ENCODE assay signal across 1 cellular context in the genomic region with DNA sequence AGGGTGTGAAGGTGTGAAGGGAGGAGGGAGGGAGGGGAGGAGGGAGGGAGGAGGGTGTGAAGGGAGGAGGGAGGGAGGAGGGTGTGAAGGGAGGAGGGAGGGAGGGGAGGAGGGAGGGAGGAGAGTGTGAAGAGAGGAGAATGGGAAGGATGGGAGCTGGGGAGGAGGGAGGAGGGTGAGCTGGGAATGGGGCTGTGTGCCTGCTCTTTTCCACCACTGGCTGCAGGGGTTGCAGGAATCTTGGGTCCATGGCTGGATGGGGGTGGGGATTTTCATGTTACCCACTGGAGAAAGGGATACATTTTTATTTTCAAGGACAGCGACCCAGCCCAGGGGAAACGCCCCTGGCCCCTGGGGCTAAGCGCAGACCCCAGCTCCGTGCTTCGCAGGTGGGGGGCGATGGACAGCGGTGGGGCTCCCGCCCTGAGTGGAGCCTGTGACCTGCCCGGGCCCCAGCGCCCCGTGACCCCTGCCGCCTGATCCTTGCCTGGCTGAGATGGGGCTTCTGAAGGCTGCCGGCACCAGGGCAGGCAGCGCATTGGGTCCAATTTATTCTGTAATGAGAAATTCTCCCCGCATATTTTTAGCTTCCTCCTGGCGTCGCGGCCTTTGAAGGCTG.
TF ChIP-seq lines count a peak whose summit lies in the region.

No MANE protein-coding gene starts in this region.

TF ChIP-seq in liver, 16 proteins besides CTCF, POLR2A, EP300 and RAD21 (continued from another document):
- TF ChIP-seq, protein P1, sequence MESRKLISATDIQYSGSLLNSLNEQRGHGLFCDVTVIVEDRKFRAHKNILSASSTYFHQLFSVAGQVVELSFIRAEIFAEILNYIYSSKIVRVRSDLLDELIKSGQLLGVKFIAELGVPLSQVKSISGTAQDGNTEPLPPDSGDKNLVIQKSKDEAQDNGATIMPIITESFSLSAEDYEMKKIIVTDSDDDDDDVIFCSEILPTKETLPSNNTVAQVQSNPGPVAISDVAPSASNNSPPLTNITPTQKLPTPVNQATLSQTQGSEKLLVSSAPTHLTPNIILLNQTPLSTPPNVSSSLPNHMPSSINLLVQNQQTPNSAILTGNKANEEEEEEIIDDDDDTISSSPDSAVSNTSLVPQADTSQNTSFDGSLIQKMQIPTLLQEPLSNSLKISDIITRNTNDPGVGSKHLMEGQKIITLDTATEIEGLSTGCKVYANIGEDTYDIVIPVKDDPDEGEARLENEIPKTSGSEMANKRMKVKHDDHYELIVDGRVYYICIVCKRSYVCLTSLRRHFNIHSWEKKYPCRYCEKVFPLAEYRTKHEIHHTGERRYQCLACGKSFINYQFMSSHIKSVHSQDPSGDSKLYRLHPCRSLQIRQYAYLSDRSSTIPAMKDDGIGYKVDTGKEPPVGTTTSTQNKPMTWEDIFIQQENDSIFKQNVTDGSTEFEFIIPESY (IDR thresholded peaks at IDR 0.05) = no peak
- no peak for TF ChIP-seq RXRA (IDR thresholded peaks at IDR 0.05)
- no peak for TF ChIP-seq FOXA2 (IDR thresholded peaks at IDR 0.05)
- TF ChIP-seq, protein P2, sequence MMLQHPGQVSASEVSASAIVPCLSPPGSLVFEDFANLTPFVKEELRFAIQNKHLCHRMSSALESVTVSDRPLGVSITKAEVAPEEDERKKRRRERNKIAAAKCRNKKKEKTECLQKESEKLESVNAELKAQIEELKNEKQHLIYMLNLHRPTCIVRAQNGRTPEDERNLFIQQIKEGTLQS (IDR thresholded peaks at IDR 0.05) = no peak
- TF ChIP-seq, protein P3, sequence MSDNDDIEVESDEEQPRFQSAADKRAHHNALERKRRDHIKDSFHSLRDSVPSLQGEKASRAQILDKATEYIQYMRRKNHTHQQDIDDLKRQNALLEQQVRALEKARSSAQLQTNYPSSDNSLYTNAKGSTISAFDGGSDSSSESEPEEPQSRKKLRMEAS (IDR thresholded peaks at IDR 0.05) = no peak
- no peak for TF ChIP-seq FOXA1 (IDR thresholded peaks at IDR 0.05)
- TF ChIP-seq HNF4G (IDR thresholded peaks at IDR 0.05) = no peak
TF ChIP-seq in liver: peak in this region for 0.
